11 cellular contexts compared by ENCODE assay signal in genomic region chr12:8145754-8146415, GRCh38. TPM values are rescaled to one million over a fixed set of nuclear protein-coding genes. Genes with fewer than 3 reads are reported as not detected.
DNase-seq lines count a peak whose midpoint lies in the region; ATAC-seq and TF ChIP-seq lines count a peak whose summit lies in the region.
"Had no signal": no experiment of that assay in that cellular context is flagged by ENCODE, and none has a peak within 500 bp of the region (broad histone marks: within the 10 kb centered on the region; RNA-seq: fewer than 3 reads in every experiment).

No MANE protein-coding gene starts in this region.

- H3K4me1 ChIP-seq in HUES48 (ENCODE audit: control insufficient read depth, insufficient read depth, low read length) (peaks cover 16% of the 10 kb centered on the region), iPS-18a (ENCODE audit: control insufficient read depth, low read depth, low read length) (peaks cover 16% of the 10 kb centered on the region), skeletal muscle tissue (ENCODE audit: control insufficient read depth in 3 of 3, insufficient read depth in 3 of 3, low read length in 3 of 3) (peaks cover 7 to 11% (median 11%) of the 10 kb centered on the region in 3 donors), Peyer's patch (no peaks in the 10 kb centered on the region)

- H3K27me3 ChIP-seq in HUES48 (ENCODE audit: control insufficient read depth, insufficient read depth, low read length), result no peaks in the 10 kb centered on the region
- no peaks in the 10 kb centered on the region for H3K27me3 ChIP-seq in iPS-18a (ENCODE audit: control insufficient read depth, insufficient read depth, low read length)
- peaks cover 0 to 9% (median 0%) of the 10 kb centered on the region in 3 donors for H3K27me3 ChIP-seq in skeletal muscle tissue (ENCODE audit: control insufficient read depth in 3 of 3, insufficient read depth in 3 of 3, low read length in 3 of 3)
- no peaks in the 10 kb centered on the region for H3K27me3 ChIP-seq in Peyer's patch

- peaks cover 10 to 22% (median 16%) of the 10 kb centered on the region in 5 experiments for H3K9me3 Mint-ChIP-seq in brain

- H3K9me3 ChIP-seq in HUES48 (ENCODE audit: control insufficient read depth, insufficient read depth, low read length), result peaks cover 10% of the 10 kb centered on the region; the same call in 1 of the 2 replicates
- H3K9me3 ChIP-seq in iPS-18a (ENCODE audit: control insufficient read depth, low read depth, low read length), result no peaks in the 10 kb centered on the region
- no peaks in the 10 kb centered on the region for H3K9me3 ChIP-seq in skeletal muscle tissue (ENCODE audit: control insufficient read depth in 3 of 3, low read length in 3 of 3)
- peaks cover 0 to 6% (median 0%) of the 10 kb centered on the region in 4 donors for H3K9me3 ChIP-seq in Peyer's patch

- peak overlapping the region in 3 of 5 experiments; percentile 73 to 88 (median 80) for H3K27ac Mint-ChIP-seq in brain
- H3K27ac Mint-ChIP-seq: IgD-negative memory B cell had no signal

- H3K4me3 ChIP-seq in HUES48 (ENCODE audit: low read depth, low read length), result no peak overlapping the region
- peak overlapping the region; percentile 26 for H3K4me3 ChIP-seq in iPS-18a (ENCODE audit: low read length)
- peak overlapping the region; percentile 28 to 49 (median 48) for H3K4me3 ChIP-seq in skeletal muscle tissue (ENCODE audit: low read length in 3 of 3)
- H3K4me3 ChIP-seq in Peyer's patch, result no peak overlapping the region

- H3K27me3 Mint-ChIP-seq in brain, result peaks cover 15% of the 10 kb centered on the region

- DNase-seq in Peyer's patch, result no peak
- no peak for DNase-seq in UCSD-AML1 (lab: John Stamatoyannopoulos, UW; ENCODE audit: unreplicated experiment)
- DNase-seq in activated CD4-positive, CD25-positive, alpha-beta regulatory T cell (lab: John Stamatoyannopoulos, UW), result no peak
- DNase-seq: activated CD4-positive, alpha-beta T cell treated with anti-CD3 and anti-CD28 coated beads for 48 hours had no signal

- H3K4me1 Mint-ChIP-seq in brain, result peaks cover 13% of the 10 kb centered on the region
- H3K4me1 Mint-ChIP-seq: IgD-negative memory B cell had no signal

- no peak for ATAC-seq in HG02970 (IDR thresholded peaks at IDR 0.05; ENCODE audit: low FRiP score, unreplicated experiment)

- peaks cover 8% of the 10 kb centered on the region for H3K36me3 Mint-ChIP-seq in brain

- peak overlapping the region; percentile 77 for H3K27ac ChIP-seq in HUES48 (ENCODE audit: low read depth, low read length)
- no peak overlapping the region for H3K27ac ChIP-seq in iPS-18a (ENCODE audit: low read length)
- H3K27ac ChIP-seq in skeletal muscle tissue (ENCODE audit: low read depth, low read length), result peak overlapping the region; percentile 23
- no peak overlapping the region for H3K27ac ChIP-seq in Peyer's patch

- peak overlapping the region in 3 of 5 experiments; percentile 13 to 53 (median 39) for H3K4me3 Mint-ChIP-seq in brain
- H3K4me3 Mint-ChIP-seq: IgD-negative memory B cell had no signal

- H3K36me3 ChIP-seq in HUES48 (ENCODE audit: control insufficient read depth, insufficient read depth, low read length) (no peaks in the 10 kb centered on the region), iPS-18a (ENCODE audit: control insufficient read depth, low read depth, low read length) (no peaks in the 10 kb centered on the region), skeletal muscle tissue (ENCODE audit: control insufficient read depth in 3 of 3, insufficient read depth in 3 of 3, low read length in 3 of 3) (no peaks in the 10 kb centered on the region), Peyer's patch (no peaks in the 10 kb centered on the region)

- TF ChIP-seq CTCF in brain (conservative IDR thresholded peaks at IDR 0.05), result no peak
- no peak for TF ChIP-seq CTCF in Peyer's patch (IDR thresholded peaks at IDR 0.05)

- no peak for TF ChIP-seq POLR2A in Peyer's patch (IDR thresholded peaks at IDR 0.05)

- H3K9ac ChIP-seq in HUES48 (ENCODE audit: low read depth, low read length), result no peak overlapping the region
- H3K9ac ChIP-seq in iPS-18a (ENCODE audit: low read length), result no peak overlapping the region
- peak overlapping the region; percentile 40 to 56 (median 43) for H3K9ac ChIP-seq in skeletal muscle tissue (ENCODE audit: low read depth in 1 of 3, low read length in 3 of 3)

RNA-seq across cellular contexts. Expression of gene ZNF705A, which starts 10.9 kb away (rescaled TPM):
- not detected for polyA plus RNA-seq in brain (ENCODE audit: insufficient read depth, low read depth, low replicate concordance)
- not detected for total RNA-seq in skeletal muscle tissue
- total RNA-seq in Peyer's patch, result not detected
- polyA plus RNA-seq: IgD-negative memory B cell, keratinocyte had no signal

RNA-seq across cellular contexts. Expression of gene CLEC4A, which starts 22.5 kb away (rescaled TPM):
- not detected for polyA plus RNA-seq in brain (ENCODE audit: insufficient read depth, low read depth, low replicate concordance)
- not detected for total RNA-seq in skeletal muscle tissue
- 10 to 100 TPM in 1 of 4 donors, 1 to 10 TPM in 1, not detected in 2; 8.3 to 10.1 TPM for total RNA-seq in Peyer's patch

Comparison
In these comparisons a context has a peak if more than half of its experiments do, and no peak if none do; other contexts are left out.
1. H3K27ac ChIP-seq: peak in HUES48 (single experiment) and skeletal muscle tissue (single experiment); none in iPS-18a (single experiment) and Peyer's patch (0 of 4).
2. H3K4me3 ChIP-seq: peak in iPS-18a (single experiment) and skeletal muscle tissue (3 of 3); none in HUES48 (single experiment) and Peyer's patch (0 of 4).
3. H3K9ac ChIP-seq: peak in skeletal muscle tissue (3 of 3); none in HUES48 (single experiment) and iPS-18a (single experiment).